ENCODE assay signal across 18 cellular contexts in genomic region chr20:37943033-37943432, GRCh38. TPM values are rescaled to one million over a fixed set of nuclear protein-coding genes. Genes with fewer than 3 reads are reported as not detected.
A peak's percentile ranks its signal among the peaks of the same experiment; 100 is the strongest.
DNase-seq lines count a peak whose midpoint lies in the region; ATAC-seq and TF ChIP-seq lines count a peak whose summit lies in the region.
"Had no signal": no experiment of that assay in that cellular context is flagged by ENCODE, and none has a peak within 500 bp of the region (broad histone marks: within the 10 kb centered on the region; RNA-seq: fewer than 3 reads in every experiment).

No MANE protein-coding gene starts in this region.

- H3K27ac ChIP-seq in right atrium auricular region, result no peak overlapping the region
- no peak overlapping the region for H3K27ac ChIP-seq in colonic mucosa
- H3K27ac ChIP-seq: C4-2B, Peyer's patch had no signal

- H3K36me3 Mint-ChIP-seq in osteocyte (ENCODE audit: unreplicated experiment), result peaks cover 1% of the 10 kb centered on the region

- peaks cover 6% of the 10 kb centered on the region for H3K27me3 Mint-ChIP-seq in osteocyte (ENCODE audit: unreplicated experiment)

- no peaks in the 10 kb centered on the region for H3K4me1 Mint-ChIP-seq in osteocyte (ENCODE audit: unreplicated experiment)

- H3K27me3 ChIP-seq in right atrium auricular region, result no peaks in the 10 kb centered on the region
- H3K27me3 ChIP-seq in colonic mucosa, result no peaks in the 10 kb centered on the region
- H3K27me3 ChIP-seq: Peyer's patch had no signal

- H3K4me1 ChIP-seq in right atrium auricular region (no peaks in the 10 kb centered on the region), colonic mucosa (no peaks in the 10 kb centered on the region)
- H3K4me1 ChIP-seq: HAP-1, Peyer's patch had no signal

- TF ChIP-seq CTCF in right atrium auricular region (IDR thresholded peaks at IDR 0.05) (no peak), colonic mucosa (IDR thresholded peaks at IDR 0.05) (no peak), osteocyte (IDR thresholded peaks at IDR 0.05) (no peak), GM10266 (IDR thresholded peaks at IDR 0.05; ENCODE audit: control insufficient read depth, insufficient read depth, low read depth, missing control alignments) (no peak)

- H3K9me3 ChIP-seq in right atrium auricular region (no peaks in the 10 kb centered on the region), colonic mucosa (no peaks in the 10 kb centered on the region)
- H3K9me3 ChIP-seq: HAP-1 had no signal

- no peak overlapping the region for H3K9ac ChIP-seq in colonic mucosa (ENCODE audit: low read depth in 2 of 2, low read length in 2 of 2)

- ATAC-seq in Right ventricle myocardium superior (ENCODE audit: poor library complexity), result no peak
- no peak for ATAC-seq in HG02610 (IDR thresholded peaks at IDR 0.05; ENCODE audit: unreplicated experiment)

- H3K36me3 ChIP-seq in right atrium auricular region, result no peaks in the 10 kb centered on the region
- H3K36me3 ChIP-seq in colonic mucosa, result no peaks in the 10 kb centered on the region
- H3K36me3 ChIP-seq: HAP-1, Peyer's patch had no signal

- peak; percentile 51 for DNase-seq in right atrium auricular region (ENCODE audit: low spot score)
- DNase-seq in Right ventricle myocardium superior, result no peak
- DNase-seq in colonic mucosa, result peak; percentile 3
- peak; percentile 75 for DNase-seq in osteocyte (ENCODE audit: extremely low spot score, unreplicated experiment)
- no peak for DNase-seq in GM10266 (ENCODE audit: extremely low spot score)
- DNase-seq in NCI-H187 treated with DMSO at 0.1 percent for 48 hours (lab: John Stamatoyannopoulos, UW), result no peak
- DNase-seq: MM.1S, NCI-H1092 treated with DMSO at 0.1 percent for 48 hours, NCI-H1694, NCI-H2107, NCI-H2227 treated with DMSO at 0.1 percent for 48 hours, NCI-H524, SIG-M5 had no signal

- H3K4me3 ChIP-seq in right atrium auricular region, result no peak overlapping the region
- no peak overlapping the region for H3K4me3 ChIP-seq in colonic mucosa
- H3K4me3 ChIP-seq: HAP-1, Peyer's patch had no signal

- H3K4me3 Mint-ChIP-seq in osteocyte (ENCODE audit: unreplicated experiment), result no peak overlapping the region

- H3K27ac Mint-ChIP-seq in osteocyte (ENCODE audit: unreplicated experiment), result no peak overlapping the region

- peaks cover 7% of the 10 kb centered on the region for H3K9me3 Mint-ChIP-seq in osteocyte (ENCODE audit: unreplicated experiment)

- intact Hi-C loops in Right ventricle myocardium superior (cut with DNase I), result no loop called here
- intact Hi-C loops in colonic mucosa (cut with DNase I), result no loop called here

RNA-seq across cellular contexts. Expression of gene VSTM2L, which starts 40.1 kb away (rescaled TPM):
- total RNA-seq in right atrium auricular region (100 to 1,000 TPM in 1 of 2 donors, 10 to 100 TPM in 1; 97.4 to 303 TPM), Right ventricle myocardium superior (17.0 TPM), colonic mucosa (1 to 10 TPM; 1.4 to 1.5 TPM), osteocyte (14.6 and 14.7 TPM in 2 replicates)
- total RNA-seq: HT-29 had no signal

Comparison
In these comparisons a context has a peak if more than half of its experiments do, and no peak if none do; other contexts are left out.
1. DNase-seq: peak in right atrium auricular region (single experiment), colonic mucosa (single experiment) and osteocyte (single experiment); none in Right ventricle myocardium superior (single experiment), GM10266 (single experiment) and NCI-H187 treated with DMSO at 0.1 percent for 48 hours (single experiment).